Comparison of ENCODE assay signal across 2 cellular contexts in the genomic region with DNA sequence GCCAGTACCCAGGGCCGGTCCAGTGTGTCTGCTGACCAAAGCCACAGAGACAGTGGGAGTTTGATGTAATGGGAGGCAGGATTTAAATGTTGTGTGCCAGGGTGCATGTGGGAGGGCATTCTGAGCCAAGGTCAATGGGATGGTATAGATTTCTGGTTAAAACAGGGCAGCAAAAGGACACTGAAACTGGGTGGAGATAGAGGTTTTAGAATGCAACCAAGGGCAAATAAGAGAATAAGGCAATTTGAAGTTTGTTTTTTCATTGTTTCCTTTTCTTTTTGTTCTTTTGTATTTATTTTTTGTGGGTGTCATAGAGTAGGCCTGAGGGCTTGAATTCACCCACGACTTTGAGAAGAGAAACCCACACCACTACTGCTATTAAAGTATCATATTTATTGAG.
TF ChIP-seq lines count a peak whose summit lies in the region.

No MANE protein-coding gene starts in this region.

TF ChIP-seq in GM12878, 131 proteins besides CTCF, POLR2A, EP300 and RAD21:
- no peak for TF ChIP-seq HCFC1 (IDR thresholded peaks at IDR 0.05; ENCODE audit: low read length)
- no peak for TF ChIP-seq RELA (IDR thresholded peaks at IDR 0.05; ENCODE audit: borderline replicate concordance, partially characterized antibody)
- TF ChIP-seq CREM (IDR thresholded peaks at IDR 0.05; ENCODE audit: low read depth) = no peak
- no peak for TF ChIP-seq CBFB (IDR thresholded peaks at IDR 0.05; ENCODE audit: low read depth)
- no peak for TF ChIP-seq NFXL1 (IDR thresholded peaks at IDR 0.05; ENCODE audit: borderline replicate concordance)
- no peak for TF ChIP-seq ZNF207 (IDR thresholded peaks at IDR 0.05; ENCODE audit: borderline replicate concordance)
- no peak for TF ChIP-seq ESRRA (IDR thresholded peaks at IDR 0.05; ENCODE audit: low read length)

TF ChIP-seq in HepG2, 621 proteins besides CTCF, POLR2A, EP300 and RAD21:
- TF ChIP-seq ZNF282 (IDR thresholded peaks at IDR 0.05; ENCODE audit: partially characterized antibody) = no peak
- no peak for TF ChIP-seq SIN3A (IDR thresholded peaks at IDR 0.05; ENCODE audit: borderline replicate concordance, low read depth, low read length)
- TF ChIP-seq ZNF547 (CRISPR knock-in tag; IDR thresholded peaks at IDR 0.05) = no peak
- TF ChIP-seq CENPX (CRISPR knock-in tag; IDR thresholded peaks at IDR 0.05) = no peak
- TF ChIP-seq, protein P1, sequence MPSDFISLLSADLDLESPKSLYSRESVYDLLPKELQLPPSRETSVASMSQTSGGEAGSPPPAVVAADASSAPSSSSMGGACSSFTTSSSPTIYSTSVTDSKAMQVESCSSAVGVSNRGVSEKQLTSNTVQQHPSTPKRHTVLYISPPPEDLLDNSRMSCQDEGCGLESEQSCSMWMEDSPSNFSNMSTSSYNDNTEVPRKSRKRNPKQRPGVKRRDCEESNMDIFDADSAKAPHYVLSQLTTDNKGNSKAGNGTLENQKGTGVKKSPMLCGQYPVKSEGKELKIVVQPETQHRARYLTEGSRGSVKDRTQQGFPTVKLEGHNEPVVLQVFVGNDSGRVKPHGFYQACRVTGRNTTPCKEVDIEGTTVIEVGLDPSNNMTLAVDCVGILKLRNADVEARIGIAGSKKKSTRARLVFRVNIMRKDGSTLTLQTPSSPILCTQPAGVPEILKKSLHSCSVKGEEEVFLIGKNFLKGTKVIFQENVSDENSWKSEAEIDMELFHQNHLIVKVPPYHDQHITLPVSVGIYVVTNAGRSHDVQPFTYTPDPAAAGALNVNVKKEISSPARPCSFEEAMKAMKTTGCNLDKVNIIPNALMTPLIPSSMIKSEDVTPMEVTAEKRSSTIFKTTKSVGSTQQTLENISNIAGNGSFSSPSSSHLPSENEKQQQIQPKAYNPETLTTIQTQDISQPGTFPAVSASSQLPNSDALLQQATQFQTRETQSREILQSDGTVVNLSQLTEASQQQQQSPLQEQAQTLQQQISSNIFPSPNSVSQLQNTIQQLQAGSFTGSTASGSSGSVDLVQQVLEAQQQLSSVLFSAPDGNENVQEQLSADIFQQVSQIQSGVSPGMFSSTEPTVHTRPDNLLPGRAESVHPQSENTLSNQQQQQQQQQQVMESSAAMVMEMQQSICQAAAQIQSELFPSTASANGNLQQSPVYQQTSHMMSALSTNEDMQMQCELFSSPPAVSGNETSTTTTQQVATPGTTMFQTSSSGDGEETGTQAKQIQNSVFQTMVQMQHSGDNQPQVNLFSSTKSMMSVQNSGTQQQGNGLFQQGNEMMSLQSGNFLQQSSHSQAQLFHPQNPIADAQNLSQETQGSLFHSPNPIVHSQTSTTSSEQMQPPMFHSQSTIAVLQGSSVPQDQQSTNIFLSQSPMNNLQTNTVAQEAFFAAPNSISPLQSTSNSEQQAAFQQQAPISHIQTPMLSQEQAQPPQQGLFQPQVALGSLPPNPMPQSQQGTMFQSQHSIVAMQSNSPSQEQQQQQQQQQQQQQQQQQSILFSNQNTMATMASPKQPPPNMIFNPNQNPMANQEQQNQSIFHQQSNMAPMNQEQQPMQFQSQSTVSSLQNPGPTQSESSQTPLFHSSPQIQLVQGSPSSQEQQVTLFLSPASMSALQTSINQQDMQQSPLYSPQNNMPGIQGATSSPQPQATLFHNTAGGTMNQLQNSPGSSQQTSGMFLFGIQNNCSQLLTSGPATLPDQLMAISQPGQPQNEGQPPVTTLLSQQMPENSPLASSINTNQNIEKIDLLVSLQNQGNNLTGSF (CRISPR knock-in tag; IDR thresholded peaks at IDR 0.05) = no peak
- TF ChIP-seq ETV6 (CRISPR knock-in tag; conservative IDR thresholded peaks at IDR 0.05) = no peak
- no peak for TF ChIP-seq ZNF484 (CRISPR knock-in tag; IDR thresholded peaks at IDR 0.05; ENCODE audit: borderline replicate concordance, low read depth)
- no peak for TF ChIP-seq ZBTB20 (CRISPR knock-in tag; IDR thresholded peaks at IDR 0.05; ENCODE audit: borderline replicate concordance, low read depth)
- no peak for TF ChIP-seq SUZ12 (IDR thresholded peaks at IDR 0.05; ENCODE audit: low read depth, low read length)
- TF ChIP-seq, protein P2, sequence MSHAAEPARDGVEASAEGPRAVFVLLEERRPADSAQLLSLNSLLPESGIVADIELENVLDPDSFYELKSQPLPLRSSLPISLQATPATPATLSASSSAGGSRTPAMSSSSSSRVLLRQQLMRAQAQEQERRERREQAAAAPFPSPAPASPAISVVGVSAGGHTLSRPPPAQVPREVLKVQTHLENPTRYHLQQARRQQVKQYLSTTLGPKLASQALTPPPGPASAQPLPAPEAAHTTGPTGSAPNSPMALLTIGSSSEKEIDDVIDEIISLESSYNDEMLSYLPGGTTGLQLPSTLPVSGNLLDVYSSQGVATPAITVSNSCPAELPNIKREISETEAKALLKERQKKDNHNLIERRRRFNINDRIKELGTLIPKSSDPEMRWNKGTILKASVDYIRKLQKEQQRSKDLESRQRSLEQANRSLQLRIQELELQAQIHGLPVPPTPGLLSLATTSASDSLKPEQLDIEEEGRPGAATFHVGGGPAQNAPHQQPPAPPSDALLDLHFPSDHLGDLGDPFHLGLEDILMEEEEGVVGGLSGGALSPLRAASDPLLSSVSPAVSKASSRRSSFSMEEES (CRISPR knock-in tag; IDR thresholded peaks at IDR 0.05) = no peak
- no peak for TF ChIP-seq CENPT (CRISPR knock-in tag; IDR thresholded peaks at IDR 0.05; ENCODE audit: low read depth)
- TF ChIP-seq ZNF644 (CRISPR knock-in tag; IDR thresholded peaks at IDR 0.05; ENCODE audit: low read depth) = no peak
- TF ChIP-seq GFI1 (CRISPR knock-in tag; IDR thresholded peaks at IDR 0.05; ENCODE audit: borderline replicate concordance) = no peak
- no peak for TF ChIP-seq ZFP1 (CRISPR knock-in tag; IDR thresholded peaks at IDR 0.05)
- no peak for TF ChIP-seq HOXA9 (CRISPR knock-in tag; IDR thresholded peaks at IDR 0.05; ENCODE audit: borderline replicate concordance)
